2 cellular contexts compared by ENCODE assay signal in the genomic region with DNA sequence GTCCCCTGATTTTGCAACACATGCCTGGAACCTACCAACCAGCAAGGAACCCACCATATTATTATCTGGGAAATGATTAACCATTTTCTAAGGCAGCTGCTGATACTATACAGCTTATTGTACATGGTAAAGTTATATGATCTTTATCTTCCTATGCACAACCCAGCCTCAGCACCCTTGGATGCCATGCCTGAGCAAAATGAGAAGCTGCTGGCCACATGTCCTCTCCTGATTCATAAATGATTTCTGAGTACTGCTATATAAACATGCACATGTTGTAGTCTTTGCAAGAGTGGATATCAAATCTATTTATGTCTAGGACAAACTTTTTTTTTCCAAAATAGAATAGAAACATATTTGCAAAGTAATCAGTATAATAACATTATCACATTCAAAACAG.
TF ChIP-seq lines count a peak whose summit lies in the region.

No MANE protein-coding gene starts in this region.

TF ChIP-seq in SK-N-SH, 30 proteins besides CTCF, POLR2A, EP300 and RAD21 (continued from another document):
- TF ChIP-seq RXRA (IDR thresholded peaks at IDR 0.05; ENCODE audit: borderline replicate concordance, low read depth) (no peak), TCF12 (IDR thresholded peaks at IDR 0.05) (no peak), TAF1 (IDR thresholded peaks at IDR 0.05; ENCODE audit: borderline replicate concordance, low read depth, low read length) (no peak), JUND (IDR thresholded peaks at IDR 0.05) (no peak), EZH2phosphoT487 (IDR thresholded peaks at IDR 0.05; ENCODE audit: borderline replicate concordance, low read depth) (no peak), SMC3 (IDR thresholded peaks at IDR 0.05; ENCODE audit: low read depth, low read length) (no peak), NRF1 (IDR thresholded peaks at IDR 0.05; ENCODE audit: low read depth, low read length) (no peak), YY1 (IDR thresholded peaks at IDR 0.05; ENCODE audit: low read depth) (no peak)
- TF ChIP-seq, protein P1, sequence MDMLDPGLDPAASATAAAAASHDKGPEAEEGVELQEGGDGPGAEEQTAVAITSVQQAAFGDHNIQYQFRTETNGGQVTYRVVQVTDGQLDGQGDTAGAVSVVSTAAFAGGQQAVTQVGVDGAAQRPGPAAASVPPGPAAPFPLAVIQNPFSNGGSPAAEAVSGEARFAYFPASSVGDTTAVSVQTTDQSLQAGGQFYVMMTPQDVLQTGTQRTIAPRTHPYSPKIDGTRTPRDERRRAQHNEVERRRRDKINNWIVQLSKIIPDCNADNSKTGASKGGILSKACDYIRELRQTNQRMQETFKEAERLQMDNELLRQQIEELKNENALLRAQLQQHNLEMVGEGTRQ (IDR thresholded peaks at IDR 0.05; ENCODE audit: borderline replicate concordance, low read depth, low read length), result no peak

TF ChIP-seq in SK-N-SH treated with all-trans-retinoic acid at 6 μM for 48 hours, 23 proteins besides CTCF, POLR2A, EP300 and RAD21 (continued from another document):
- TF ChIP-seq, protein P2, sequence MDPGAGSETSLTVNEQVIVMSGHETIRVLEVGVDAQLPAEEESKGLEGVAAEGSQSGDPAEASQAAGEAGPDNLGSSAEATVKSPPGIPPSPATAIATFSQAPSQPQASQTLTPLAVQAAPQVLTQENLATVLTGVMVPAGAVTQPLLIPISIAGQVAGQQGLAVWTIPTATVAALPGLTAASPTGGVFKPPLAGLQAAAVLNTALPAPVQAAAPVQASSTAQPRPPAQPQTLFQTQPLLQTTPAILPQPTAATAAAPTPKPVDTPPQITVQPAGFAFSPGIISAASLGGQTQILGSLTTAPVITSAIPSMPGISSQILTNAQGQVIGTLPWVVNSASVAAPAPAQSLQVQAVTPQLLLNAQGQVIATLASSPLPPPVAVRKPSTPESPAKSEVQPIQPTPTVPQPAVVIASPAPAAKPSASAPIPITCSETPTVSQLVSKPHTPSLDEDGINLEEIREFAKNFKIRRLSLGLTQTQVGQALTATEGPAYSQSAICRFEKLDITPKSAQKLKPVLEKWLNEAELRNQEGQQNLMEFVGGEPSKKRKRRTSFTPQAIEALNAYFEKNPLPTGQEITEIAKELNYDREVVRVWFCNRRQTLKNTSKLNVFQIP (CRISPR knock-in tag; IDR thresholded peaks at IDR 0.05; ENCODE audit: borderline replicate concordance, low read depth), result no peak
- TF ChIP-seq ESRRG (CRISPR knock-in tag; IDR thresholded peaks at IDR 0.05) (no peak), TOX (CRISPR knock-in tag; IDR thresholded peaks at IDR 0.05; ENCODE audit: borderline replicate concordance) (no peak), ZNF565 (CRISPR knock-in tag; conservative IDR thresholded peaks at IDR 0.05; ENCODE audit: low read depth) (no peak), ZFP3 (CRISPR knock-in tag; IDR thresholded peaks at IDR 0.05) (no peak), BACH2 (CRISPR knock-in tag; IDR thresholded peaks at IDR 0.05; ENCODE audit: borderline replicate concordance) (no peak), ZC3H10 (CRISPR knock-in tag; IDR thresholded peaks at IDR 0.05) (no peak)
